In genomic region chr1:219177940-219178339, GRCh38 we compare ENCODE assay signal across 22 cellular contexts. TPM values are rescaled to one million over a fixed set of nuclear protein-coding genes. Genes with fewer than 3 reads are reported as not detected.
DNase-seq lines count a peak whose midpoint lies in the region; ATAC-seq and TF ChIP-seq lines count a peak whose summit lies in the region.
"Had no signal": no experiment of that assay in that cellular context is flagged by ENCODE, and none has a peak within 500 bp of the region (broad histone marks: within the 10 kb centered on the region; RNA-seq: fewer than 3 reads in every experiment).

No MANE protein-coding gene starts in this region.

- ATAC-seq in natural killer cell treated with Interleukin-12 subunit alpha and Interleukin-12 subunit beta and Interleukin-15 and Interleukin-18, amount 100 ng/mL, for 72 hours, result no peak
- ATAC-seq: K562; stimulated activated naive B cell treated with anti-CD40 and anti-IgM and Interleukin-4, amounts not matched to agents 10 μg/mL and 1 μg/mL and 100 μg/mL, for 72 hours had no signal

- H3K4me1 Mint-ChIP-seq in immature natural killer cell, result peaks cover 43 to 68% of the 10 kb centered on the region in 2 donors
- peaks cover 32 to 49% of the 10 kb centered on the region in 2 donors for H3K4me1 Mint-ChIP-seq in natural killer cell treated with Interleukin-12 subunit alpha and Interleukin-12 subunit beta and Interleukin-15 and Interleukin-18, amount 100 ng/mL, for 72 hours (ENCODE audit: low read depth in 2 of 2)

- peaks cover 51% of the 10 kb centered on the region for H3K79me2 ChIP-seq in OCI-LY3 (ENCODE audit: low read length)

- H3K9me3 ChIP-seq in OCI-LY3 (ENCODE audit: insufficient read depth, low read length), result no peaks in the 10 kb centered on the region
- no peaks in the 10 kb centered on the region for H3K9me3 ChIP-seq in subcutaneous abdominal adipose tissue (ENCODE audit: control insufficient read depth in 5 of 5, low read length in 5 of 5)
- H3K9me3 ChIP-seq: SK-N-SH, transverse colon had no signal

- H3K4me3 Mint-ChIP-seq in immature natural killer cell, result no peak overlapping the region
- H3K4me3 Mint-ChIP-seq in natural killer cell treated with Interleukin-12 subunit alpha and Interleukin-12 subunit beta and Interleukin-15 and Interleukin-18, amount 100 ng/mL, for 72 hours, result no peak overlapping the region
- H3K4me3 Mint-ChIP-seq: central memory CD8-positive, alpha-beta T cell; stimulated activated naive B cell treated with anti-CD40 and anti-IgM and Interleukin-4, amounts not matched to agents 10 μg/mL and 1 μg/mL and 100 μg/mL, for 72 hours; T-helper 2 cell treated with Interferon-gamma antibody and Interleukin-4, amounts not matched to agents 5 μg/mL and 100 μg/mL, for 36 hours had no signal

- H4K20me1 ChIP-seq in OCI-LY3 (ENCODE audit: insufficient read depth, low read length), result peaks cover 23% of the 10 kb centered on the region; the same call in 1 of the 2 replicates

- H3K27me3 Mint-ChIP-seq in immature natural killer cell (ENCODE audit: low read depth in 3 of 3), result peaks cover 0 to 10% (median 9%) of the 10 kb centered on the region in 3 donors
- H3K27me3 Mint-ChIP-seq in natural killer cell treated with Interleukin-12 subunit alpha and Interleukin-12 subunit beta and Interleukin-15 and Interleukin-18, amount 100 ng/mL, for 72 hours, result no peaks in the 10 kb centered on the region
- H3K27me3 Mint-ChIP-seq: central memory CD8-positive, alpha-beta T cell; stimulated activated naive B cell treated with anti-CD40 and anti-IgM and Interleukin-4, amounts not matched to agents 10 μg/mL and 1 μg/mL and 100 μg/mL, for 72 hours had no signal

- H3K4me3 ChIP-seq in GM12864 (ENCODE audit: low read depth, low read length) (peak overlapping the region; percentile 23; the same call in 1 of the 2 replicates), OCI-LY3 (ENCODE audit: low read length) (no peak overlapping the region), subcutaneous abdominal adipose tissue (ENCODE audit: low read depth in 1 of 5, low read length in 5 of 5) (no peak overlapping the region)
- H3K4me3 ChIP-seq: GM23248, K562, transverse colon had no signal

- peaks cover 0 to 9% (median 0%) of the 10 kb centered on the region in 3 donors for H3K36me3 Mint-ChIP-seq in immature natural killer cell
- H3K36me3 Mint-ChIP-seq in natural killer cell treated with Interleukin-12 subunit alpha and Interleukin-12 subunit beta and Interleukin-15 and Interleukin-18, amount 100 ng/mL, for 72 hours, result peaks cover 10% of the 10 kb centered on the region

- TF ChIP-seq CTCF in GM12864 (IDR thresholded peaks at IDR 0.05; ENCODE audit: low read depth, low read length, missing control alignments) (no peak), OCI-LY3 (IDR thresholded peaks at IDR 0.05; ENCODE audit: low read depth, low read length) (no peak)

- H3K27me3 ChIP-seq in OCI-LY3 (ENCODE audit: low read depth, low read length) (no peaks in the 10 kb centered on the region), subcutaneous abdominal adipose tissue (ENCODE audit: control insufficient read depth in 5 of 5, insufficient read depth in 4 of 5, low read length in 5 of 5) (no peaks in the 10 kb centered on the region)
- H3K27me3 ChIP-seq: transverse colon had no signal

- no peak overlapping the region for H2AFZ ChIP-seq in OCI-LY3 (ENCODE audit: low read depth, low read length)
- H2AFZ ChIP-seq: GM23248 had no signal

- no peaks in the 10 kb centered on the region for H3K9me3 Mint-ChIP-seq in immature natural killer cell
- H3K9me3 Mint-ChIP-seq in natural killer cell treated with Interleukin-12 subunit alpha and Interleukin-12 subunit beta and Interleukin-15 and Interleukin-18, amount 100 ng/mL, for 72 hours, result no peaks in the 10 kb centered on the region
- H3K9me3 Mint-ChIP-seq: central memory CD8-positive, alpha-beta T cell; stimulated activated naive B cell treated with anti-CD40 and anti-IgM and Interleukin-4, amounts not matched to agents 10 μg/mL and 1 μg/mL and 100 μg/mL, for 72 hours had no signal

- no peak overlapping the region for H3K27ac ChIP-seq in OCI-LY3 (ENCODE audit: low read length)
- peak overlapping the region; percentile 96 for H3K27ac ChIP-seq in subcutaneous abdominal adipose tissue (ENCODE audit: low read depth, low read length)
- H3K27ac ChIP-seq: GM23248, RWPE1, transverse colon had no signal

- H3K4me1 ChIP-seq in OCI-LY3 (ENCODE audit: low read length) (peaks cover 40% of the 10 kb centered on the region), subcutaneous abdominal adipose tissue (ENCODE audit: control insufficient read depth in 5 of 5, insufficient read depth in 5 of 5, low read length in 5 of 5) (peaks cover 0 to 54% (median 47%) of the 10 kb centered on the region in 5 donors)

- H3K36me3 ChIP-seq in OCI-LY3 (replicated peaks; ENCODE audit: low read depth, low read length) (peaks cover 29% of the 10 kb centered on the region), subcutaneous abdominal adipose tissue (ENCODE audit: control insufficient read depth in 5 of 5, insufficient read depth in 5 of 5, low read length in 5 of 5) (peaks cover 0 to 9% (median 3%) of the 10 kb centered on the region in 5 donors)

- H3K27ac Mint-ChIP-seq in immature natural killer cell, result peak overlapping the region in 4 of 6 donors; percentile 0 to 45 (median 8)
- peak overlapping the region in 1 of 2 donors; percentile 15 for H3K27ac Mint-ChIP-seq in natural killer cell treated with Interleukin-12 subunit alpha and Interleukin-12 subunit beta and Interleukin-15 and Interleukin-18, amount 100 ng/mL, for 72 hours
- H3K27ac Mint-ChIP-seq: stimulated activated naive B cell treated with anti-CD40 and anti-IgM and Interleukin-4, amounts not matched to agents 10 μg/mL and 1 μg/mL and 100 μg/mL, for 72 hours; T-helper 2 cell treated with Interferon-gamma antibody and Interleukin-4, amounts not matched to agents 5 μg/mL and 100 μg/mL, for 36 hours had no signal

- H3K9ac ChIP-seq in OCI-LY3 (ENCODE audit: low read length), result no peak overlapping the region
- H3K9ac ChIP-seq in subcutaneous abdominal adipose tissue (ENCODE audit: low read length in 5 of 5), result peak overlapping the region in 1 of 5 donors; percentile 11
- H3K9ac ChIP-seq: GM23248, SK-N-SH had no signal

- H3K4me2 ChIP-seq in OCI-LY3 (ENCODE audit: low read length), result 0 out of 2 replicates have a peak overlapping the region, but pooled peaks have one; percentile 98
- H3K4me2 ChIP-seq: SK-N-SH had no signal

- DNase-seq in GM12864 (ENCODE audit: low read depth), result no peak
- DNase-seq in immature natural killer cell, result no peak
- no peak for DNase-seq in kidney glomerular epithelial cell (lab: John Stamatoyannopoulos, UW)
- DNase-seq in natural killer cell treated with Interleukin-12 subunit alpha and Interleukin-12 subunit beta and Interleukin-15 and Interleukin-18, amount 100 ng/mL, for 72 hours (ENCODE audit: low spot score), result no peak
- DNase-seq in NCI-H526 treated with DMSO at 0.1 percent for 48 hours (lab: John Stamatoyannopoulos, UW), result no peak
- DNase-seq: activated CD4-positive, alpha-beta T cell treated with anti-CD3 and anti-CD28 coated beads, Interleukin-2, amount 50 U/mL, for 4 hours; amygdala; GM23248; mesendoderm; MV-4-11; NCI-H2029; NCI-H345; SK-N-SH; stimulated activated CD4-positive, alpha-beta T cell treated with anti-CD3 and anti-CD28 coated beads, Interleukin-1b, Interleukin-23, amount 100 ng/mL, for 48 hours; stimulated activated naive B cell treated with anti-CD40 and anti-IgM and Interleukin-4, amounts not matched to agents 10 μg/mL and 1 μg/mL and 100 μg/mL, for 72 hours; transverse colon had no signal

RNA-seq across cellular contexts. Expression of gene LYPLAL1, which starts 4.3 kb away (rescaled TPM):
- 10 to 100 TPM; 22.1 to 28.5 (median 25.4) TPM for polyA plus RNA-seq in immature natural killer cell
- 10 to 100 TPM; 12.5 to 20.3 TPM for total RNA-seq in natural killer cell treated with Interleukin-12 subunit alpha and Interleukin-12 subunit beta and Interleukin-15 and Interleukin-18, amount 100 ng/mL, for 72 hours
